Comparison of ENCODE assay signal across 7 cellular contexts in the genomic region with DNA sequence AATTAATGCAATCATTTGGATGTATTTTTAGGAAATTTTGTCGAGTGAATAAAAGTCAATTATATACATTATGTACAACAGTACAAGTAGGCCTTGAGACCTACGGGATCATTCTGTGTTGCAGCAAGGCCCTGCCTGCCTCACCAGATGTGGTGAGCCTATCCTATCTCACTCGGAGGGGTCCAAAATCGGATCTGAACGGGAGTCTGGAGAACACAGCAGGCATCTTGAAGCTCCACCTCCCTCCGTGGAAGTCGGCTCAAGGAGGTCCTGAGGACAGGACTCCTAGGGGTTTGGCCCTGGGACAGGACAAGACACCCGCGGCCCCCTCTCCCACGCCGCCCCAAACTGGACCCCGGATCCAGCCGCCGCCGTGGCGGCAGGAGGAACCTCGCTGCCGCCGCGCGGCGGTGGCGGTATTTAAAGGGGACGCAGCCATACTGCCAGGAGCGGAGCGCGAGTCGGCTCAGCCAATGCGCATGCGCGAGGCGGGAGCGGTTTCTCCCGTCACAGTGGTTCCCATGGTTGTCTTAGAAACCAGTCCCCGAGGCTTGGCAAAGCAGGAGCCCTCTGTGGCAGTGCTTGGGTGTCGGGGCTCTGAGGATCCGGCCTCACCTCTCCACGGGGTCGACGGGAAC.
DNase-seq lines count a peak whose midpoint lies in the region; ATAC-seq and TF ChIP-seq lines count a peak whose summit lies in the region.
"Not testable (repeated sequence)": the region's sequence is repeated elsewhere in the genome, so short reads cannot be mapped to it uniquely, and the experiment has no call there.

No MANE protein-coding gene starts in this region.

- not testable (repeated sequence) for TF ChIP-seq CTCF in natural killer cell (IDR thresholded peaks at IDR 0.05)

- not testable (repeated sequence) for H3K9me3 Mint-ChIP-seq in natural killer cell

- DNase-seq in T follicular helper cell (ENCODE audit: low read depth) (peak; percentile 81), activated T-cell treated with anti-CD3 and anti-CD28 coated beads for 4 hours (peak; percentile 80), natural killer cell (peak; percentile 63)
- DNase-seq in effector memory CD4-positive, alpha-beta T cell: peak; percentile 72 to 82 (median 80)
- DNase-seq in stimulated activated CD4-positive, alpha-beta T cell treated with anti-CD3 and anti-CD28 coated beads, TNF-alpha, amount 100 ng/mL, for 48 hours (ENCODE audit: low read depth in 3 of 3): peak; percentile 56 to 87 (median 82)

- H3K4me1 ChIP-seq in effector memory CD4-positive, alpha-beta T cell (ENCODE audit: control insufficient read depth, insufficient read depth, low read length, poor library complexity, severe bottlenecking): not testable (repeated sequence)

- H3K27ac Mint-ChIP-seq in natural killer cell: not testable (repeated sequence)

- not testable (repeated sequence) for H3K36me3 ChIP-seq in effector memory CD4-positive, alpha-beta T cell (ENCODE audit: control insufficient read depth, insufficient read depth, low read length)

- intact Hi-C loops in natural killer cell (cut with micrococcal nuclease): not testable (repeated sequence)

- H3K4me3 ChIP-seq in effector memory CD4-positive, alpha-beta T cell (ENCODE audit: insufficient read depth, low read depth, low read length, poor library complexity, severe bottlenecking): not testable (repeated sequence)

- peak; percentile 73 for ATAC-seq in GM19452 (IDR thresholded peaks at IDR 0.05; ENCODE audit: unreplicated experiment)
- peak; percentile 66 for ATAC-seq in HG02981 (IDR thresholded peaks at IDR 0.05; ENCODE audit: unreplicated experiment)
- ATAC-seq in natural killer cell: peak; percentile 63 to 81 (median 71)

- H3K4me3 Mint-ChIP-seq in natural killer cell: not testable (repeated sequence)

- not testable (repeated sequence) for H3K4me1 Mint-ChIP-seq in natural killer cell

- not testable (repeated sequence) for H3K27me3 Mint-ChIP-seq in natural killer cell (ENCODE audit: low read depth in 2 of 2)

- H3K27ac ChIP-seq in effector memory CD4-positive, alpha-beta T cell (ENCODE audit: insufficient read depth, low read length, poor library complexity, severe bottlenecking): not testable (repeated sequence)

- H3K36me3 Mint-ChIP-seq in natural killer cell: not testable (repeated sequence)

- not testable (repeated sequence) for H3K9me3 ChIP-seq in effector memory CD4-positive, alpha-beta T cell (ENCODE audit: control insufficient read depth, low read length)

- not testable (repeated sequence) for H3K27me3 ChIP-seq in effector memory CD4-positive, alpha-beta T cell (replicated peaks; ENCODE audit: control insufficient read depth, insufficient read depth, low read length, poor library complexity, severe bottlenecking)
